ENCODE assay signal across 17 cellular contexts in the genomic region with DNA sequence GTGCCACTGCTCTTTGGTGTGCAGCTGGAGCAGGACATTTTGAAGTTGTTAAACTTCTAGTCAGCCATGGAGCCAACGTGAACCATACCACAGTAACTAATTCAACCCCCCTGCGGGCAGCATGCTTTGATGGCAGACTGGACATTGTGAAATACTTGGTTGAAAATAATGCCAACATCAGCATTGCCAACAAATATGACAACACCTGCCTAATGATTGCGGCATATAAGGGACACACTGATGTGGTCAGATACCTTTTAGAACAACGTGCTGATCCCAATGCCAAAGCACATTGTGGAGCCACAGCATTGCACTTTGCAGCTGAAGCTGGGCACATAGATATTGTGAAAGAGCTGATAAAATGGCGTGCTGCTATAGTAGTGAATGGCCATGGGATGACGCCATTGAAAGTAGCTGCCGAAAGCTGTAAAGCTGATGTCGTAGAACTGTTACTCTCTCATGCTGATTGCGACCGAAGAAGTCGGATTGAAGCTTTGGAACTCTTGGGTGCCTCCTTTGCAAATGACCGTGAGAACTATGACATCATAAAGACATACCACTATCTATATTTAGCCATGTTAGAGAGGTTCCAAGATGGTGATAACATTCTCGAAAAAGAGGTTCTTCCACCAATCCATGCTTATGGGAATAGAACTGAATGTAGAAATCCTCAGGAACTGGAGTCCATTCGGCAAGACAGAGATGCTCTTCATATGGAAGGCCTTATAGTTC. TPM values are rescaled to one million over a fixed set of nuclear protein-coding genes. Genes with fewer than 3 reads are reported as not detected.
A peak's percentile ranks its signal among the peaks of the same experiment; 100 is the strongest.
DNase-seq lines count a peak whose midpoint lies in the region; ATAC-seq and TF ChIP-seq lines count a peak whose summit lies in the region.
"Had no signal": no experiment of that assay in that cellular context is flagged by ENCODE, and none has a peak within 500 bp of the region (broad histone marks: within the 10 kb centered on the region; RNA-seq: fewer than 3 reads in every experiment).

No MANE protein-coding gene starts in this region.

- H3K27me3 ChIP-seq in breast epithelium (no peaks in the 10 kb centered on the region), liver (ENCODE audit: control insufficient read depth in 4 of 4, insufficient read depth in 4 of 4, low read length in 3 of 4) (no peaks in the 10 kb centered on the region), uterus (no peaks in the 10 kb centered on the region)
- H3K27me3 ChIP-seq: vagina had no signal

- H3K4me1 ChIP-seq in breast epithelium (no peaks in the 10 kb centered on the region), liver (ENCODE audit: control insufficient read depth in 4 of 4, insufficient read depth in 4 of 4, low read length in 3 of 4) (peaks cover 3 to 20% (median 7%) of the 10 kb centered on the region in 4 donors), uterus (peaks cover 0 to 5% of the 10 kb centered on the region in 2 donors)

- H3K9ac ChIP-seq in liver (ENCODE audit: low read depth in 1 of 2, low read length in 2 of 2), result no peak overlapping the region

- 78% methylated on average over 14 of the region's 14 CpGs for WGBS in liver

- TF ChIP-seq RAD21 in liver (IDR thresholded peaks at IDR 0.05), result no peak

- peak overlapping the region; percentile 23 to 35 for H3K27ac ChIP-seq in breast epithelium
- H3K27ac ChIP-seq in liver (ENCODE audit: low read depth in 1 of 2, low read length in 2 of 2), result peak overlapping the region in 1 of 2 donors; percentile 5
- H3K27ac ChIP-seq in uterus, result peak overlapping the region in 1 of 2 donors; percentile 5
- H3K27ac ChIP-seq: vagina had no signal

- peak; percentile 61 for ATAC-seq in Right ventricle myocardium inferior

- no peaks in the 10 kb centered on the region for H3K9me3 ChIP-seq in breast epithelium
- H3K9me3 ChIP-seq in liver (ENCODE audit: control insufficient read depth in 4 of 4, low read length in 3 of 4), result no peaks in the 10 kb centered on the region
- H3K9me3 ChIP-seq in uterus, result no peaks in the 10 kb centered on the region
- H3K9me3 ChIP-seq: vagina had no signal

- DNase-seq in Right ventricle myocardium inferior (ENCODE audit: missing footprints) (no peak), cardiac septum (ENCODE audit: low spot score) (no peak), breast epithelium (ENCODE audit: low spot score in 2 of 2) (no peak), NCI-H1694 (lab: John Stamatoyannopoulos, UW) (no peak), uterus (no peak), NCI-H2227 treated with DMSO at 0.1 percent for 48 hours (lab: John Stamatoyannopoulos, UW) (no peak), NCI-H524 treated with DMSO at 0.1 percent for 48 hours (lab: John Stamatoyannopoulos, UW) (no peak)
- DNase-seq: activated effector memory CD4-positive, alpha-beta T cell treated with anti-CD3 and anti-CD28 coated beads, Interleukin-2, amount 50 U/mL, for 16 hours; activated T-cell treated with anti-CD3 and anti-CD28 coated beads for 4 hours; mesendoderm; NCI-H1105; NCI-H2029; NCI-H82; stimulated activated naive CD4-positive, alpha-beta T cell; T-helper 1 cell had no signal

- TF ChIP-seq POLR2A in breast epithelium (IDR thresholded peaks at IDR 0.05), result no peak
- TF ChIP-seq POLR2A in uterus (IDR thresholded peaks at IDR 0.05), result no peak

- intact Hi-C loops in Right ventricle myocardium inferior (cut with DNase I), result no loop called here
- intact Hi-C loops in cardiac septum (cut with DNase I), result no loop called here
- intact Hi-C loops in breast epithelium (cut with DNase I; ENCODE audit: low total_unique reads), result no loop called here
- intact Hi-C loops in uterus (cut with DNase I; ENCODE audit: low total_unique reads), result no loop called here

- H3K4me3 ChIP-seq in breast epithelium (no peak overlapping the region), liver (ENCODE audit: low read depth in 1 of 3, low read length in 3 of 3) (no peak overlapping the region), uterus (no peak overlapping the region)
- H3K4me3 ChIP-seq: vagina had no signal

- H3K36me3 ChIP-seq in breast epithelium (peaks cover 7% of the 10 kb centered on the region), liver (ENCODE audit: control insufficient read depth in 4 of 4, insufficient read depth in 3 of 4, low read depth in 1 of 4, low read length in 3 of 4) (peaks cover 0 to 18% (median 15%) of the 10 kb centered on the region in 4 donors), uterus (no peaks in the 10 kb centered on the region)

- no peak for TF ChIP-seq CTCF in breast epithelium (IDR thresholded peaks at IDR 0.05)
- no peak for TF ChIP-seq CTCF in liver (IDR thresholded peaks at IDR 0.05; ENCODE audit: low read depth, low read length, missing input control)
- no peak for TF ChIP-seq CTCF in uterus (IDR thresholded peaks at IDR 0.05)

TF ChIP-seq in liver, 16 proteins besides CTCF, POLR2A, EP300 and RAD21:
- TF ChIP-seq GABPA (IDR thresholded peaks at IDR 0.05 in 1 of 2, conservative IDR thresholded peaks at IDR 0.05 in 1 of 2), result no peak
- peak in 1 of 2 donors; percentile 46 for TF ChIP-seq RXRA (IDR thresholded peaks at IDR 0.05)
- TF ChIP-seq, protein P1, sequence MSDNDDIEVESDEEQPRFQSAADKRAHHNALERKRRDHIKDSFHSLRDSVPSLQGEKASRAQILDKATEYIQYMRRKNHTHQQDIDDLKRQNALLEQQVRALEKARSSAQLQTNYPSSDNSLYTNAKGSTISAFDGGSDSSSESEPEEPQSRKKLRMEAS (IDR thresholded peaks at IDR 0.05), result peak; percentile 31
- TF ChIP-seq NR2F2 (IDR thresholded peaks at IDR 0.05), result no peak
- no peak for TF ChIP-seq HNF4G (IDR thresholded peaks at IDR 0.05)
- peak; percentile 23 to 55 for TF ChIP-seq HNF4A (conservative IDR thresholded peaks at IDR 0.05)
- TF ChIP-seq YY1 (IDR thresholded peaks at IDR 0.05), result peak; percentile 63
- no peak for TF ChIP-seq EGR1 (IDR thresholded peaks at IDR 0.05; ENCODE audit: low read depth in 2 of 2)
- no peak for TF ChIP-seq JUND (IDR thresholded peaks at IDR 0.05)

RNA-seq across cellular contexts. Expression of a gene that starts 12.2 kb away (rescaled TPM):
- total RNA-seq in Right ventricle myocardium inferior, result 48.9 TPM
- total RNA-seq in cardiac septum, result 114 TPM
- 10 to 100 TPM; 48.5 to 82.7 (median 60.0) TPM for total RNA-seq in breast epithelium
- total RNA-seq in liver, result 10 to 100 TPM; 27.7 to 39.5 TPM
- 1 to 10 TPM; 6.2 to 8.0 TPM for polyA plus RNA-seq in liver
- 100 to 1,000 TPM in 2 of 4 donors, 10 to 100 TPM in 2; 39.4 to 130 (median 77.4) TPM for total RNA-seq in uterus
